ENCODE assay signal across 8 cellular contexts in the genomic region with DNA sequence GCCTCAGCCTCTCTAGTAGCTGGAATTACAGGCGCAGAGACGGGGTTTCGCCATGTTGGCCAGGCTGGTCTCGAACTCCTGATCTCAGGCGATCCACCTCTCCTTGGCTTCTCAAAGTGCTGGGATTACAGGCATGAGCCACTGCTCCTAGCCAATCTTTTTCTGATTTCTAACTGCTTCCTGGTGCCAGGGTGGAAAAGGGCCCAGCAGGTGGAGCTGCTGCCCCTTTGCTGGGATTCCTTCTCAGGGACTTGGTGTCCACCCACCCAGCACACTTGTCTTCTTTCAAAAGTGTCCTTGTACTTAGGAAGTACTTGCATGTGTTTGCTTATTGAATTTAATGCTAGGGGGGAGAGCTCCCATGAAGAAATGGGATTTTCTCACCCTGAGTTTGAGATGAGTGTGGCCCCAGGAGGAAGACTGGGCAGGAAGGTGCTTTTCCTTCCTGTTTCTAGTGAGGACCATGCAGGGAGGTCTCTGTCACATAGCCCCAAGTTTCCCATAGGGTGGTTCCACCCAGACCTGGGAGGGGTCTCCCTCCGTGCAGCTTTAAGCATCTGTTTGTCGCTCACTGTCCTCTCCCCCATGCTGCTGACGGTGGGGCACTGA. TPM values are rescaled to one million over a fixed set of nuclear protein-coding genes. Genes with fewer than 3 reads are reported as not detected.
DNase-seq lines count a peak whose midpoint lies in the region; ATAC-seq lines count a peak whose summit lies in the region.

No MANE protein-coding gene starts in this region.

- ATAC-seq in left ventricle myocardium superior (no peak), HG03521 (IDR thresholded peaks at IDR 0.05; ENCODE audit: unreplicated experiment) (no peak)

- DNase-seq in stimulated activated CD4-positive, alpha-beta T cell treated with anti-CD3 and anti-CD28 coated beads, Interleukin-12 subunit alpha, Interleukin-12 subunit beta, amount 100 ng/mL, for 4 hours: peak; percentile 55
- DNase-seq in stimulated activated CD4-positive, alpha-beta T cell treated with anti-CD3 and anti-CD28 coated beads, Interleukin-2, amount 100 ng/mL, for 48 hours: no peak
- peak; percentile 87 for DNase-seq in NCI-H2029 treated with DMSO at 0.1 percent for 48 hours (lab: John Stamatoyannopoulos, UW)
- peak; percentile 21 for DNase-seq in activated effector memory CD4-positive, alpha-beta T cell treated with Interleukin-2 at 50 U/mL for 16 hours
- peak; percentile 56 for DNase-seq in left ventricle myocardium superior
- peak; percentile 49 for DNase-seq in stimulated activated CD4-positive, alpha-beta T cell treated with anti-CD3 and anti-CD28 coated beads, Interleukin-1b, Interleukin-23, amount 100 ng/mL, for 48 hours
- no peak for DNase-seq in NCI-H226

- intact Hi-C loops in left ventricle myocardium superior (cut with micrococcal nuclease): no loop called here

RNA-seq across cellular contexts. Expression of a gene that starts 14.2 kb away (rescaled TPM):
- total RNA-seq in left ventricle myocardium superior: 38.6 TPM

RNA-seq across cellular contexts. Expression of a gene that starts 19.9 kb away (rescaled TPM):
- not detected for total RNA-seq in left ventricle myocardium superior

RNA-seq across cellular contexts. Expression of a gene that starts 21.4 kb away (rescaled TPM):
- total RNA-seq in left ventricle myocardium superior: 13.3 TPM

RNA-seq across cellular contexts. Expression of a gene that starts 36.9 kb away (rescaled TPM):
- total RNA-seq in left ventricle myocardium superior: 28.2 TPM

Comparison
In these comparisons a context has a peak if more than half of its experiments do, and no peak if none do; other contexts are left out.
1. DNase-seq: peak in stimulated activated CD4-positive, alpha-beta T cell treated with anti-CD3 and anti-CD28 coated beads, Interleukin-12 subunit alpha, Interleukin-12 subunit beta, amount 100 ng/mL, for 4 hours (single experiment), NCI-H2029 treated with DMSO at 0.1 percent for 48 hours (single experiment), activated effector memory CD4-positive, alpha-beta T cell treated with Interleukin-2 at 50 U/mL for 16 hours (single experiment), left ventricle myocardium superior (single experiment) and stimulated activated CD4-positive, alpha-beta T cell treated with anti-CD3 and anti-CD28 coated beads, Interleukin-1b, Interleukin-23, amount 100 ng/mL, for 48 hours (single experiment); none in stimulated activated CD4-positive, alpha-beta T cell treated with anti-CD3 and anti-CD28 coated beads, Interleukin-2, amount 100 ng/mL, for 48 hours (0 of 2) and NCI-H226 (single experiment).